9 cellular contexts compared by ENCODE assay signal in the genomic region with DNA sequence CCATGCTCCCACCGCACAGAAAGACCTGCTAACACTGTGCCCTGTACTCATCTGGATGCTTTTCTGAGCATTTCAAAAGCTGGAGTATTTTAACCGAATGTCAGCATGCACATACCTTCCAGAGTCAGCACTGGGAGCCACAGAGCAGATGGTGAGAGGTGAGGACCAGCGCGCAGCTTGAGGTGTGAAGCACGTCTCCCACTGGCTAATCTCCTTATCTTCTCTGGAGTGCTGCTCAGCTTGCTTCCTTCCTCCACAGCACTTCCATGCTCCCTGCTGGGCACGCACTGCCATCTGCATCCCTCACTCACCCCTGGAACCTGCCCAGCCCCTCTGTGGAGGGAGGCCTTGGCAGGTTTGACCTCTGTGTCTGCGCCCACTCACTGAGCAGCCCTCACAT. TPM values are rescaled to one million over a fixed set of nuclear protein-coding genes. Genes with fewer than 3 reads are reported as not detected.
DNase-seq lines count a peak whose midpoint lies in the region; ATAC-seq, FAIRE-seq and TF ChIP-seq lines count a peak whose summit lies in the region.
"Had no signal": no experiment of that assay in that cellular context is flagged by ENCODE, and none has a peak within 500 bp of the region (broad histone marks: within the 10 kb centered on the region; RNA-seq: fewer than 3 reads in every experiment).

A gene (minus strand): TSS at position 186 of the 400 bp plus-strand sequence. CDS start 6,716 bp downstream, outside the sequence.

- no peak for FAIRE-seq in K562 (lab: Jason Lieb, UNC)

- H3K4me2 ChIP-seq in K562 (ENCODE audit: insufficient read depth, low read length): no peak within 1 kb of the TSS
- H3K4me2 ChIP-seq: BLaER1 had no signal

- TF ChIP-seq CTCF in K562 (IDR thresholded peaks at IDR 0.05 in 2 of 3, conservative IDR thresholded peaks at IDR 0.05 in 1 of 3; ENCODE audit: insufficient read depth in 2 of 3, low read depth in 1 of 3, low read length in 3 of 3): no peak
- no peak for TF ChIP-seq CTCF in lower leg skin (IDR thresholded peaks at IDR 0.05)

- H3K79me2 ChIP-seq in K562 (ENCODE audit: control insufficient read depth, insufficient read depth, low read length): no peaks in the 10 kb centered on the region

- no peaks in the 10 kb centered on the region for H3K36me3 ChIP-seq in K562 (ENCODE audit: control insufficient read depth, insufficient read depth, low read length)
- no peaks in the 10 kb centered on the region for H3K36me3 ChIP-seq in urinary bladder (ENCODE audit: insufficient read depth)

- no peak within 1 kb of the TSS for H3K27ac ChIP-seq in K562 (ENCODE audit: extremely low read depth, low read depth, low read length)
- H3K27ac ChIP-seq in urinary bladder (ENCODE audit: low read depth): no peak within 1 kb of the TSS
- H3K27ac ChIP-seq in caudate nucleus (ENCODE audit: low read depth, low read length): no peak within 1 kb of the TSS
- H3K27ac ChIP-seq: BLaER1 had no signal

- in situ Hi-C loops in K562 (cut with MboI): no loop called here

- TF ChIP-seq POLR2A in K562 (conservative IDR thresholded peaks at IDR 0.05) (no peak), lower leg skin (IDR thresholded peaks at IDR 0.05) (no peak)

- intact Hi-C loops in K562 (cut with micrococcal nuclease) (no loop called here), lower leg skin (cut with DNase I; ENCODE audit: low total_unique reads) (no loop called here)

- H3K4me3 ChIP-seq in K562: no peak within 1 kb of the TSS
- H3K4me3 ChIP-seq in lower leg skin (ENCODE audit: low read depth, poor library complexity, severe bottlenecking): no peak within 1 kb of the TSS
- no peak within 1 kb of the TSS for H3K4me3 ChIP-seq in urinary bladder (ENCODE audit: low read depth, low read length)
- H3K4me3 ChIP-seq: BLaER1 had no signal

- BruUV-seq in K562 (replicated peaks; lab: Mats Ljungman, UMichigan): no TSS peak

- no peak within 1 kb of the TSS for H3K4me3 Mint-ChIP-seq in activated naive CD8-positive, alpha-beta T cell treated with anti-CD3 and anti-CD28 coated beads for 36 hours
- H3K4me3 Mint-ChIP-seq in activated naive CD8-positive, alpha-beta T cell treated with anti-CD3 and anti-CD28 coated beads, Interleukin-2, amount 50 U/mL, for 24 hours: no peak within 1 kb of the TSS
- H3K4me3 Mint-ChIP-seq in stimulated activated naive B cell treated with anti-CD40 and anti-IgM and Interleukin-4, amounts not matched to agents 10 μg/mL and 1 μg/mL and 100 μg/mL, for 72 hours: no peak within 1 kb of the TSS

- H3K4me1 ChIP-seq in K562 (replicated peaks in 1 of 2; ENCODE audit: control insufficient read depth in 2 of 2, insufficient read depth in 2 of 2, low read length in 2 of 2) (no peaks in the 10 kb centered on the region; a peak in 1 of 5 replicates), urinary bladder (ENCODE audit: insufficient read depth) (no peaks in the 10 kb centered on the region)
- H3K4me1 ChIP-seq: BLaER1 had no signal

- WGBS in K562 (ENCODE audit: insufficient coverage, low coverage, missing lambda C conversion rate): 1% methylated on average over 7 of the region's 7 CpGs
- WGBS in lower leg skin, 2 donors: 89 to 93% methylated on average over 7 of the region's 7 CpGs
- 78% methylated on average over 7 of the region's 7 CpGs for WGBS in urinary bladder

- H3K27me3 ChIP-seq in K562 (ENCODE audit: control insufficient read depth in 2 of 2, insufficient read depth in 2 of 2, low read length in 2 of 2): peaks cover 29 to 39% of the 10 kb centered on the region in 2 experiments
- H3K27me3 ChIP-seq: BLaER1 had no signal

- peak in 1 of 2 experiments; percentile 35; a peak in 2 of 4 replicates for TF ChIP-seq RAD21 in K562 (CRISPR knock-in tag; conservative IDR thresholded peaks at IDR 0.05 in 1 of 2, IDR thresholded peaks at IDR 0.05 in 1 of 2)

- POLR2A ChIA-PET in K562 (lab: Yijun Ruan, JAX): no interaction called here

- H3K36me3 Mint-ChIP-seq in activated naive CD8-positive, alpha-beta T cell treated with anti-CD3 and anti-CD28 coated beads for 36 hours: no peaks in the 10 kb centered on the region
- H3K36me3 Mint-ChIP-seq in activated naive CD8-positive, alpha-beta T cell treated with anti-CD3 and anti-CD28 coated beads, Interleukin-2, amount 50 U/mL, for 24 hours (ENCODE audit: low read depth): no peaks in the 10 kb centered on the region
- H3K36me3 Mint-ChIP-seq in stimulated activated naive B cell treated with anti-CD40 and anti-IgM and Interleukin-4, amounts not matched to agents 10 μg/mL and 1 μg/mL and 100 μg/mL, for 72 hours: peaks cover 3 to 5% of the 10 kb centered on the region in 2 donors

- DNase-seq in activated naive CD8-positive, alpha-beta T cell treated with anti-CD3 and anti-CD28 coated beads for 36 hours: no peak
- no peak for DNase-seq in activated naive CD8-positive, alpha-beta T cell treated with anti-CD3 and anti-CD28 coated beads, Interleukin-2, amount 50 U/mL, for 24 hours
- peak in 2 of 4 experiments; percentile 18 to 34 for DNase-seq in K562 (ENCODE audit: extremely low read depth in 1 of 4, low spot score in 3 of 4)
- DNase-seq in lower leg skin (ENCODE audit: low spot score in 2 of 2): no peak
- DNase-seq in DMS79 (lab: John Stamatoyannopoulos, UW): no peak
- DNase-seq in stimulated activated naive B cell treated with anti-CD40 and anti-IgM and Interleukin-4, amounts not matched to agents 10 μg/mL and 1 μg/mL and 100 μg/mL, for 72 hours: no peak
- DNase-seq in caudate nucleus (lab: John Stamatoyannopoulos, UW): no peak

- no peak within 1 kb of the TSS for H3K9ac ChIP-seq in K562 (ENCODE audit: insufficient read depth in 1 of 2, low read depth in 2 of 2, low read length in 2 of 2)
- H3K9ac ChIP-seq: BLaER1 had no signal

- ATAC-seq in activated naive CD8-positive, alpha-beta T cell treated with anti-CD3 and anti-CD28 coated beads, Interleukin-2, amount 50 U/mL, for 24 hours: no peak
- peak; percentile 62 for ATAC-seq in K562
- no peak for ATAC-seq in stimulated activated naive B cell treated with anti-CD40 and anti-IgM and Interleukin-4, amounts not matched to agents 10 μg/mL and 1 μg/mL and 100 μg/mL, for 72 hours (replicated peaks)

- no peaks in the 10 kb centered on the region for H3K9me3 Mint-ChIP-seq in activated naive CD8-positive, alpha-beta T cell treated with anti-CD3 and anti-CD28 coated beads for 36 hours
- no peaks in the 10 kb centered on the region for H3K9me3 Mint-ChIP-seq in activated naive CD8-positive, alpha-beta T cell treated with anti-CD3 and anti-CD28 coated beads, Interleukin-2, amount 50 U/mL, for 24 hours
- H3K9me3 Mint-ChIP-seq in stimulated activated naive B cell treated with anti-CD40 and anti-IgM and Interleukin-4, amounts not matched to agents 10 μg/mL and 1 μg/mL and 100 μg/mL, for 72 hours: no peaks in the 10 kb centered on the region

- no peaks in the 10 kb centered on the region for H3K4me1 Mint-ChIP-seq in activated naive CD8-positive, alpha-beta T cell treated with anti-CD3 and anti-CD28 coated beads for 36 hours
- H3K4me1 Mint-ChIP-seq in activated naive CD8-positive, alpha-beta T cell treated with anti-CD3 and anti-CD28 coated beads, Interleukin-2, amount 50 U/mL, for 24 hours: no peaks in the 10 kb centered on the region
- no peaks in the 10 kb centered on the region for H3K4me1 Mint-ChIP-seq in stimulated activated naive B cell treated with anti-CD40 and anti-IgM and Interleukin-4, amounts not matched to agents 10 μg/mL and 1 μg/mL and 100 μg/mL, for 72 hours

- CTCF ChIA-PET in K562 (lab: Yijun Ruan, JAX; ENCODE audit: low intra/inter-chr PET ratio): no interaction called here

- no peaks in the 10 kb centered on the region for H4K20me1 ChIP-seq in K562 (replicated peaks; ENCODE audit: control insufficient read depth, insufficient read depth, low read length)
- H4K20me1 ChIP-seq: BLaER1 had no signal

- no peaks in the 10 kb centered on the region for H3K9me3 ChIP-seq in K562 (replicated peaks; ENCODE audit: control insufficient read depth, insufficient read depth, low read depth, low read length)
- H3K9me3 ChIP-seq: BLaER1 had no signal

- no peaks in the 10 kb centered on the region for H3K27me3 Mint-ChIP-seq in activated naive CD8-positive, alpha-beta T cell treated with anti-CD3 and anti-CD28 coated beads for 36 hours
- H3K27me3 Mint-ChIP-seq in activated naive CD8-positive, alpha-beta T cell treated with anti-CD3 and anti-CD28 coated beads, Interleukin-2, amount 50 U/mL, for 24 hours: no peaks in the 10 kb centered on the region
- no peaks in the 10 kb centered on the region for H3K27me3 Mint-ChIP-seq in stimulated activated naive B cell treated with anti-CD40 and anti-IgM and Interleukin-4, amounts not matched to agents 10 μg/mL and 1 μg/mL and 100 μg/mL, for 72 hours

- no peak within 1 kb of the TSS for H2AFZ ChIP-seq in K562 (ENCODE audit: low read depth, low read length)

- TF ChIP-seq EP300 in K562 (IDR thresholded peaks at IDR 0.05; ENCODE audit: low read length): no peak

- H3K27ac Mint-ChIP-seq in activated naive CD8-positive, alpha-beta T cell treated with anti-CD3 and anti-CD28 coated beads for 36 hours: no peak within 1 kb of the TSS
- H3K27ac Mint-ChIP-seq in activated naive CD8-positive, alpha-beta T cell treated with anti-CD3 and anti-CD28 coated beads, Interleukin-2, amount 50 U/mL, for 24 hours: no peak within 1 kb of the TSS
- H3K27ac Mint-ChIP-seq in stimulated activated naive B cell treated with anti-CD40 and anti-IgM and Interleukin-4, amounts not matched to agents 10 μg/mL and 1 μg/mL and 100 μg/mL, for 72 hours: no peak within 1 kb of the TSS

- no peaks in the 10 kb centered on the region for H3K9me1 ChIP-seq in K562 (ENCODE audit: control insufficient read depth, insufficient read depth, low read length)

RNA-seq across cellular contexts. Expression of the gene that starts here (rescaled TPM):
- 10 to 100 TPM; 14.5 to 16.2 TPM for total RNA-seq in activated naive CD8-positive, alpha-beta T cell treated with anti-CD3 and anti-CD28 coated beads for 36 hours
- total RNA-seq in K562 (2011; cell fraction: chromatin; rRNA removed; ENCODE audit: low replicate concordance): 1.4 and 1.9 TPM in 2 replicates
- 0.92 and 1.2 TPM in 2 replicates for total RNA-seq in K562 (2011; cell fraction: nucleolus; rRNA removed)
- 2.1 and 2.2 TPM in 2 replicates for total RNA-seq in K562 (2011; cell fraction: nucleoplasm; rRNA removed)
- 0.77 and 2.5 TPM in 2 replicates for total RNA-seq in K562 (2014; rRNA removed)
- total RNA-seq in K562 (2014; rRNA removed; fragmentation: Illumina TruSeq; extraction: Trizol): 0.64 and 0.84 TPM in 2 replicates
- total RNA-seq in K562 (2015; rRNA removed; fragmentation: Illumina TruSeq; extraction: Trizol): 0.11 and 0.98 TPM in 2 replicates
- total RNA-seq in K562 (2021): 1.0 and 1.1 TPM in 2 replicates
- 0.70 and 0.79 TPM in 2 replicates for polyA plus RNA-seq in K562 (2011; rRNA removed)
- polyA plus RNA-seq in K562 (2011; cell fraction: cytosol; rRNA removed): 0.55 and 0.79 TPM in 2 replicates
- polyA plus RNA-seq in K562 (2011; cell fraction: nucleus; rRNA removed): 0.48 and 0.74 TPM in 2 replicates
- 0.92 and 1.2 TPM in 2 replicates for polyA plus RNA-seq in K562 (2012)
- polyA plus RNA-seq in K562 (2014; fragmentation: Illumina TruSeq; extraction: Trizol): 0.61 and 0.70 TPM in 2 replicates
- polyA plus RNA-seq in K562 (2014; fragmentation: Nextera tagmentation; extraction: Ambion mirVana): under 1 TPM; 0.14 to 0.32 TPM
- 0.63 and 2.1 TPM in 2 replicates for polyA plus RNA-seq in K562 (2014; rRNA removed)
- 0.77 and 0.81 TPM in 2 replicates for polyA minus RNA-seq in K562 (2011; rRNA and poly(A)+ RNA removed)
- polyA minus RNA-seq in K562 (2011; cell fraction: cytosol; rRNA and poly(A)+ RNA removed): 1.0 and 2.4 TPM in 2 replicates
- polyA minus RNA-seq in K562 (2011; cell fraction: nucleus; rRNA and poly(A)+ RNA removed): 0.44 and 1.3 TPM in 2 replicates
- 10 to 100 TPM; 15.7 to 30.7 (median 21.9) TPM for total RNA-seq in lower leg skin
- 25.5 TPM for total RNA-seq in urinary bladder
- polyA plus RNA-seq in urinary bladder: 38.8 TPM

Comparison
In these comparisons a context has a peak if more than half of its experiments do, and no peak if none do; other contexts are left out.
1. RNA of the gene that starts here (polyA plus RNA-seq): 38.8 TPM in urinary bladder (single experiment); 0.14 to 2.1 TPM in K562; every median in the first group is over 10 times any median in the second.